ENCODE assay signal across 15 cellular contexts in the genomic region with DNA sequence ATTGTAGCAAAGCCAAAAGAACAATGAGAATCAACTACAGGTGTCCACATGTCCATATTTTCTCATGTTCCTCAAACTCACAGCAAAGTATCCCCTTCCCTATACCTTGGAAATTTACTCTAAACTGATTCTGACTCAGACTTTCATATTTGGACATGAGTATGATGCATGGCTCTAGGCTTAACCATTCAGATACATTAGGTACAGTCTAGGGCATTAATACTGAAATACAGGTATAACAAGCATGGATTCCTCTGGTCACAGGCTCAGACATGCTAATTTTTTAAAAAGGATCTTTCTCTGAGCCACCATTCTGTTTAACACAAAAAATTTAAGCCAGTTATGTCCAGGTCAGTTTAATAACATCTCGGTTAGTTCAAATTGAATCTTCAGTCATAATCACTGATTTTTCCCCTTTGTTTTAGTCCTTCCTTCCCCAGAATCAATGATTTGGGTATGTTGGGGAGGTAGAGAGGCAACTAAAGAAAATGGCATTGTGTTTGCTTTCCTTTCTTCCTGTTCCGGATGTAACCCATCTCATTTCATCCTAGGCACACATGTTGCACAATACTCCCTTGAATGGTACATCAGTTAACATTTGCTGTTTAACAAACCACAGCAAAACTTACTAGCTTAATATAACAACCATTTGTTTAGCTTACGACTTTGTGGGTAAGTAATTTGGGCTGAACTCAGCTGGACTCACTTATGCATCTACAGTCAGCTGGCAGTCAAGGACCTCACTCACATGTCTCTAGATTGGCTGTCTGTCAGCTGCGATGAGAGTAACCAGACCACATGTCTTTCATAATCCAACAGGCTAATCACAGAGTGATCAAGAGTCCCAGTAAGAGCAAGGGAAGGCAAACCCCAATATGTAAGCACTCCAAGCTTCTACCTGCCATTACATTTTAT.
"Had no signal": no experiment of that assay in that cellular context is flagged by ENCODE, and none has a peak within 500 bp of the region (broad histone marks: within the 10 kb centered on the region; RNA-seq: fewer than 3 reads in every experiment).

No MANE protein-coding gene starts in this region.

- H3K9me3 ChIP-seq: pancreas, thyroid gland had no signal

- H3K4me3 Mint-ChIP-seq: activated CD8-positive, alpha-beta T cell treated with anti-CD3 and anti-CD28 coated beads, Interleukin-2, amount 10 ng/mL, durations not matched to agents 7 days and 5 days; central memory CD8-positive, alpha-beta T cell; effector memory CD8-positive, alpha-beta T cell; naive B cell had no signal

- H3K27me3 Mint-ChIP-seq: central memory CD8-positive, alpha-beta T cell; effector memory CD8-positive, alpha-beta T cell; naive B cell had no signal

- H3K4me3 ChIP-seq: pancreas, skin epidermis, thyroid gland had no signal

- H3K27me3 ChIP-seq: pancreas, thyroid gland had no signal

- DNase-seq: activated CD4-positive, alpha-beta T cell treated with anti-CD3 and anti-CD28 coated beads for 48 hours; activated CD8-positive, alpha-beta memory T cell treated with anti-CD3 and anti-CD28 coated beads, Interleukin-2, amount 50 U/mL, for 48 hours; activated CD8-positive, alpha-beta T cell treated with anti-CD3 and anti-CD28 coated beads, Interleukin-2, amount 10 ng/mL, durations not matched to agents 7 days and 5 days; activated naive CD4-positive, alpha-beta T cell treated with Interleukin-2 at 50 U/mL for 16 hours; effector memory CD8-positive, alpha-beta T cell; glutamatergic neuron; left cardiac atrium; naive B cell; pancreas; retina; T1000; thyroid gland had no signal

- FAIRE-seq: pancreas, urothelium cell line had no signal

- H3K36me3 ChIP-seq: pancreas, thyroid gland had no signal

- H3K27ac Mint-ChIP-seq: activated CD8-positive, alpha-beta T cell treated with anti-CD3 and anti-CD28 coated beads, Interleukin-2, amount 10 ng/mL, durations not matched to agents 7 days and 5 days; effector memory CD8-positive, alpha-beta T cell; naive B cell had no signal

- H3K9me3 Mint-ChIP-seq: central memory CD8-positive, alpha-beta T cell had no signal

- H3K36me3 Mint-ChIP-seq: naive B cell had no signal

- H3K27ac ChIP-seq: pancreas, skin epidermis, thyroid gland had no signal

- H3K4me1 ChIP-seq: pancreas, thyroid gland had no signal

- ATAC-seq: activated CD8-positive, alpha-beta T cell treated with anti-CD3 and anti-CD28 coated beads, Interleukin-2, amount 10 ng/mL, durations not matched to agents 7 days and 5 days; effector memory CD8-positive, alpha-beta T cell; left cardiac atrium; pancreas had no signal

- H3K4me1 Mint-ChIP-seq: central memory CD8-positive, alpha-beta T cell; naive B cell had no signal
